Comparison of ENCODE assay signal across 25 cellular contexts in the genomic region with DNA sequence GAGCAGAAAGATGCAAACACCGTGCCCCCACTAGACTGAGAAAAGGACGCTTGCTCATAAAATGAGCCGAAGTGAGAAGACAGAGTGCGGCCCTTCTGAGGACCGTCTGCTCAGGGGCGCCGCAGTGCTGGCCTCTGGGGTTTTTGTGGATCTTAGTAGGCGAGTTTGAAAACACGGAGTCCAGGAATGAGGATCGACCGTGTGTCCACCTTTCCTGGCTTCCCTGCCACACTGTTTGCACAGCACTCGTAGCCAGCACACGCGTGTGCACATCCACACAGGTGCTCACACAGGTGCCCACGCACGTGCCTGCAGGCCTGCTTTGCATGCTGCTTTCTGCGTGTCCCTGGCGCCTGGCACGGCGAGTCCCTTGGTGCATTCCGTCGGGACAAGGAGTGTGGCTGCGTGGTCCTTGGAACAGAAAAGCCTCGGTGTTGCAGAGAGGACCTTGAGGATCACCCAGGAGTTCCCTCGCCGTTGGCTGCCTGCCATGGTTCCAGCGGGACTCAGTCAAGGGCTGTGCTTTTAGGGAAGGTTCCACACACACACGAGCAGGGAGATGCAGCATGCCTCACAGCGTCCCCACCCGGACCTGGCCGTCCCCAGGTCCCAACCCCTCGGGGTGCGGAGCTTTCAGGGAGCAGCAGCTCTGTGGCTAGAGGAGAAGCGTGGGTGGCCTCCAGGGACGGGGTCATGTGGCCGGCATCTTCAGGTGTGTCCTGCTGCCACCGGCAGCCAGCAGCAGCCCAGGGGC. TPM values are rescaled to one million over a fixed set of nuclear protein-coding genes. Genes with fewer than 3 reads are reported as not detected.
"Had no signal": no experiment of that assay in that cellular context is flagged by ENCODE, and none has a peak within 500 bp of the region (broad histone marks: within the 10 kb centered on the region; RNA-seq: fewer than 3 reads in every experiment).

No MANE protein-coding gene starts in this region.

- H3K27ac ChIP-seq: brain microvascular endothelial cell, foreskin keratinocyte, sigmoid colon, testis, uterus had no signal

- H3K9me3 Mint-ChIP-seq: activated CD4-positive, alpha-beta T cell treated with anti-CD3 and anti-CD28 coated beads, Interleukin-2, amount 10 ng/mL, durations not matched to agents 7 days and 5 days; activated naive CD4-positive, alpha-beta T cell treated with anti-CD3 and anti-CD28 coated beads, Interleukin-2, amount 50 U/mL, for 24 hours; activated T-helper 1 cell treated with anti-CD3 and anti-CD28 coated beads, Interleukin-12 subunit alpha, Interleukin-12 subunit beta, Interleukin-2, Interleukin-4 antibody, amounts not matched to agents 30 ng/mL and 10 ng/mL and 1 ng/mL, durations not matched to agents 14 hours and 24 hours and 36 hours; dendritic cell treated with granulocyte-macrophage colony-stimulating factor and Interleukin-4, amounts not matched to agents 40 ng/mL and 50 ng/mL, for 4 days; neural crest cell; stimulated activated memory B cell treated with anti-CD40 and anti-IgM and Interleukin-4, amounts not matched to agents 10 μg/mL and 1 μg/mL and 100 μg/mL, for 72 hours; T-helper 1 cell treated with Interleukin-12 subunit alpha and Interleukin-12 subunit beta and Interleukin-4 antibody, amounts not matched to agents 30 μg/mL and 1 μg/mL, for 36 hours had no signal

- H3K4me2 ChIP-seq: smooth muscle cell had no signal

- H3K4me3 ChIP-seq: sigmoid colon, smooth muscle cell, testis, uterus had no signal

- ATAC-seq: activated CD4-positive, CD25-positive, alpha-beta regulatory T cell treated with anti-CD3 and anti-CD28 coated beads, Interleukin-2, amount 50 U/mL, for 24 hours; activated CD8-positive, alpha-beta T cell treated with anti-CD3 and anti-CD28 coated beads, Interleukin-2, amount 10 ng/mL, durations not matched to agents 7 days and 5 days; foreskin keratinocyte; stimulated activated memory B cell treated with anti-CD40 and anti-IgM and Interleukin-4, amounts not matched to agents 10 μg/mL and 1 μg/mL and 100 μg/mL, for 72 hours had no signal

- H3K27ac Mint-ChIP-seq: activated CD4-positive, alpha-beta T cell treated with anti-CD3 and anti-CD28 coated beads, Interleukin-2, amount 10 ng/mL, durations not matched to agents 7 days and 5 days; activated naive CD4-positive, alpha-beta T cell treated with anti-CD3 and anti-CD28 coated beads, Interleukin-2, amount 50 U/mL, for 24 hours; activated T-helper 1 cell treated with anti-CD3 and anti-CD28 coated beads, Interleukin-12 subunit alpha, Interleukin-12 subunit beta, Interleukin-2, Interleukin-4 antibody, amounts not matched to agents 30 ng/mL and 10 ng/mL and 1 ng/mL, durations not matched to agents 14 hours and 24 hours and 36 hours; dendritic cell treated with granulocyte-macrophage colony-stimulating factor and Interleukin-4, amounts not matched to agents 40 ng/mL and 50 ng/mL, for 4 days; stimulated activated memory B cell treated with anti-CD40 and anti-IgM and Interleukin-4, amounts not matched to agents 10 μg/mL and 1 μg/mL and 100 μg/mL, for 72 hours; T-helper 1 cell treated with Interleukin-12 subunit alpha and Interleukin-12 subunit beta and Interleukin-4 antibody, amounts not matched to agents 30 μg/mL and 1 μg/mL, for 36 hours had no signal

- H3K27me3 Mint-ChIP-seq: activated CD4-positive, alpha-beta T cell treated with anti-CD3 and anti-CD28 coated beads, Interleukin-2, amount 10 ng/mL, durations not matched to agents 7 days and 5 days; activated naive CD4-positive, alpha-beta T cell treated with anti-CD3 and anti-CD28 coated beads, Interleukin-2, amount 50 U/mL, for 24 hours; dendritic cell treated with granulocyte-macrophage colony-stimulating factor and Interleukin-4, amounts not matched to agents 40 ng/mL and 50 ng/mL, for 4 days; stimulated activated memory B cell treated with anti-CD40 and anti-IgM and Interleukin-4, amounts not matched to agents 10 μg/mL and 1 μg/mL and 100 μg/mL, for 72 hours had no signal

- DNase-seq: activated CD4-positive, alpha-beta T cell treated with anti-CD3 and anti-CD28 coated beads, Interleukin-2, amount 10 ng/mL, durations not matched to agents 7 days and 5 days; activated CD8-positive, alpha-beta T cell treated with anti-CD3 and anti-CD28 coated beads, Interleukin-2, amount 10 ng/mL, durations not matched to agents 7 days and 5 days; activated gamma-delta T cell; aorta; brain microvascular endothelial cell; caudate nucleus; effector CD8-positive, alpha-beta T cell; foreskin keratinocyte; glutamatergic neuron; hippocampal formation; sigmoid colon; stimulated activated CD4-positive, alpha-beta T cell treated with anti-CD3 and anti-CD28 coated beads, Interleukin-15, amount 100 ng/mL, for 24 hours; testis; trophoblast cell; uterus had no signal

- H3K4me1 ChIP-seq: foreskin keratinocyte, sigmoid colon, testis, uterus had no signal

- H3K9me3 ChIP-seq: sigmoid colon, testis, uterus had no signal

- H3K36me3 ChIP-seq: uterus had no signal

- H3K4me1 Mint-ChIP-seq: activated CD4-positive, alpha-beta T cell treated with anti-CD3 and anti-CD28 coated beads, Interleukin-2, amount 10 ng/mL, durations not matched to agents 7 days and 5 days; activated naive CD4-positive, alpha-beta T cell treated with anti-CD3 and anti-CD28 coated beads, Interleukin-2, amount 50 U/mL, for 24 hours; neural crest cell; stimulated activated memory B cell treated with anti-CD40 and anti-IgM and Interleukin-4, amounts not matched to agents 10 μg/mL and 1 μg/mL and 100 μg/mL, for 72 hours had no signal

- H3K4me3 Mint-ChIP-seq: activated CD4-positive, alpha-beta T cell treated with anti-CD3 and anti-CD28 coated beads, Interleukin-2, amount 10 ng/mL, durations not matched to agents 7 days and 5 days; activated CD8-positive, alpha-beta T cell treated with anti-CD3 and anti-CD28 coated beads, Interleukin-2, amount 10 ng/mL, durations not matched to agents 7 days and 5 days; activated naive CD4-positive, alpha-beta T cell treated with anti-CD3 and anti-CD28 coated beads, Interleukin-2, amount 50 U/mL, for 24 hours; activated T-helper 1 cell treated with anti-CD3 and anti-CD28 coated beads, Interleukin-12 subunit alpha, Interleukin-12 subunit beta, Interleukin-2, Interleukin-4 antibody, amounts not matched to agents 30 ng/mL and 10 ng/mL and 1 ng/mL, durations not matched to agents 14 hours and 24 hours and 36 hours; dendritic cell treated with granulocyte-macrophage colony-stimulating factor and Interleukin-4, amounts not matched to agents 40 ng/mL and 50 ng/mL, for 4 days; neural crest cell; stimulated activated memory B cell treated with anti-CD40 and anti-IgM and Interleukin-4, amounts not matched to agents 10 μg/mL and 1 μg/mL and 100 μg/mL, for 72 hours; T-helper 1 cell treated with Interleukin-12 subunit alpha and Interleukin-12 subunit beta and Interleukin-4 antibody, amounts not matched to agents 30 μg/mL and 1 μg/mL, for 36 hours had no signal

- H3K27me3 ChIP-seq: brain microvascular endothelial cell, foreskin keratinocyte, sigmoid colon, testis, uterus had no signal

RNA-seq across cellular contexts. Expression of a gene that starts 57.6 kb away (rescaled TPM):
- total RNA-seq: activated CD4-positive, alpha-beta T cell treated with anti-CD3 and anti-CD28 coated beads, Interleukin-2, amount 10 ng/mL, durations not matched to agents 7 days and 5 days; activated CD8-positive, alpha-beta T cell treated with anti-CD3 and anti-CD28 coated beads, Interleukin-2, amount 10 ng/mL, durations not matched to agents 7 days and 5 days; activated T-helper 1 cell treated with anti-CD3 and anti-CD28 coated beads, Interleukin-12 subunit alpha, Interleukin-12 subunit beta, Interleukin-2, Interleukin-4 antibody, amounts not matched to agents 30 ng/mL and 10 ng/mL and 1 ng/mL, durations not matched to agents 14 hours and 24 hours and 36 hours; foreskin keratinocyte; mononuclear cell; sigmoid colon had no signal
- polyA plus RNA-seq: aorta, foreskin keratinocyte, liver, sigmoid colon, smooth muscle cell had no signal
